In genomic region chr1:197692965-197693364, GRCh38 we compare ENCODE assay signal across 9 cellular contexts.
A peak's percentile ranks its signal among the peaks of the same experiment; 100 is the strongest.
DNase-seq lines count a peak whose midpoint lies in the region; ATAC-seq, FAIRE-seq and TF ChIP-seq lines count a peak whose summit lies in the region.
"Had no signal": no experiment of that assay in that cellular context is flagged by ENCODE, and none has a peak within 500 bp of the region (broad histone marks: within the 10 kb centered on the region; RNA-seq: fewer than 3 reads in every experiment).

No MANE protein-coding gene starts in this region.

- peak; percentile 29 for DNase-seq in G401 (ENCODE audit: low spot score)
- DNase-seq in astrocyte (ENCODE audit: low read depth): peak; percentile 5
- peak; percentile 8 for DNase-seq in medulla oblongata (ENCODE audit: extremely low spot score)
- DNase-seq in upper lobe of left lung: no peak
- DNase-seq in DMS114 treated with DMSO at 0.1 percent for 48 hours (lab: John Stamatoyannopoulos, UW; ENCODE audit: unreplicated experiment): no peak
- DNase-seq: caudate nucleus had no signal

- H3K4me2 ChIP-seq in astrocyte (ENCODE audit: low read length): no peak overlapping the region

- H2AFZ ChIP-seq in astrocyte (ENCODE audit: low read depth, low read length): no peak overlapping the region

- TF ChIP-seq CTCF in astrocyte (IDR thresholded peaks at IDR 0.05; ENCODE audit: insufficient read depth, low read depth, low read length) (peak; percentile 12), upper lobe of left lung (IDR thresholded peaks at IDR 0.05) (peak in 2 of 6 experiments; percentile 11 to 20)

- no peak overlapping the region for H3K4me3 Mint-ChIP-seq in astrocyte (ENCODE audit: unreplicated experiment)

- H3K9ac ChIP-seq in astrocyte (ENCODE audit: low read length): no peak overlapping the region

- peaks cover 6% of the 10 kb centered on the region for H3K4me1 ChIP-seq in astrocyte (ENCODE audit: insufficient read depth, low read length)
- H3K4me1 ChIP-seq in upper lobe of left lung: peaks cover 0 to 6% (median 2%) of the 10 kb centered on the region in 4 donors

- H3K79me2 ChIP-seq in astrocyte (ENCODE audit: insufficient read depth, low read length): peaks cover 2% of the 10 kb centered on the region

- no peaks in the 10 kb centered on the region for H4K20me1 ChIP-seq in astrocyte (ENCODE audit: insufficient read depth, low read length)

- in situ Hi-C loops in G401 (cut with HindIII; ENCODE audit: low sequenced_read_pairs): no loop called here

- ATAC-seq in HG03565 (IDR thresholded peaks at IDR 0.05; ENCODE audit: unreplicated experiment) (peak; percentile 45), HG02840 (IDR thresholded peaks at IDR 0.05; ENCODE audit: low FRiP score, unreplicated experiment) (no peak), upper lobe of left lung (ENCODE audit: low FRiP score in 2 of 2) (no peak), HG02852 (IDR thresholded peaks at IDR 0.05; ENCODE audit: unreplicated experiment) (no peak)

- FAIRE-seq in astrocyte (lab: Jason Lieb, UNC): peak; percentile 43

- H3K27me3 ChIP-seq in astrocyte (ENCODE audit: insufficient read depth, low read length) (no peaks in the 10 kb centered on the region), upper lobe of left lung (no peaks in the 10 kb centered on the region)

- no peaks in the 10 kb centered on the region for H3K27me3 Mint-ChIP-seq in astrocyte (ENCODE audit: low read depth, unreplicated experiment)

- H3K36me3 ChIP-seq in astrocyte (ENCODE audit: insufficient read depth, low read length): no peaks in the 10 kb centered on the region
- H3K36me3 ChIP-seq in upper lobe of left lung: no peaks in the 10 kb centered on the region

- H3K4me1 Mint-ChIP-seq in astrocyte (ENCODE audit: low read depth, unreplicated experiment): peaks cover 7% of the 10 kb centered on the region

- H3K27ac ChIP-seq in astrocyte (ENCODE audit: low read depth, low read length): no peak overlapping the region
- H3K27ac ChIP-seq in upper lobe of left lung: no peak overlapping the region

- H3K27ac Mint-ChIP-seq in astrocyte (ENCODE audit: unreplicated experiment): no peak overlapping the region

- H3K4me3 ChIP-seq in astrocyte (ENCODE audit: insufficient read depth, low read depth, low read length) (no peak overlapping the region), upper lobe of left lung (no peak overlapping the region)

- peaks cover 8% of the 10 kb centered on the region for H3K36me3 Mint-ChIP-seq in astrocyte (ENCODE audit: low read depth, unreplicated experiment)

- no peak for TF ChIP-seq POLR2A in upper lobe of left lung (IDR thresholded peaks at IDR 0.05)

- H3K9me3 ChIP-seq in astrocyte (ENCODE audit: insufficient read depth, low read depth, low read length) (no peaks in the 10 kb centered on the region), upper lobe of left lung (peaks cover 0 to 7% (median 3%) of the 10 kb centered on the region in 4 donors)

- H3K9me3 Mint-ChIP-seq in astrocyte (ENCODE audit: unreplicated experiment): peaks cover 7% of the 10 kb centered on the region

- no peak for TF ChIP-seq EP300 in upper lobe of left lung (IDR thresholded peaks at IDR 0.05)

Comparison
In these comparisons a context has a peak if more than half of its experiments do, and no peak if none do; other contexts are left out.
1. DNase-seq: peak in G401 (single experiment), astrocyte (single experiment) and medulla oblongata (single experiment); none in upper lobe of left lung (0 of 2) and DMS114 treated with DMSO at 0.1 percent for 48 hours (single experiment).